ENCODE assay signal across 8 cellular contexts in the genomic region with DNA sequence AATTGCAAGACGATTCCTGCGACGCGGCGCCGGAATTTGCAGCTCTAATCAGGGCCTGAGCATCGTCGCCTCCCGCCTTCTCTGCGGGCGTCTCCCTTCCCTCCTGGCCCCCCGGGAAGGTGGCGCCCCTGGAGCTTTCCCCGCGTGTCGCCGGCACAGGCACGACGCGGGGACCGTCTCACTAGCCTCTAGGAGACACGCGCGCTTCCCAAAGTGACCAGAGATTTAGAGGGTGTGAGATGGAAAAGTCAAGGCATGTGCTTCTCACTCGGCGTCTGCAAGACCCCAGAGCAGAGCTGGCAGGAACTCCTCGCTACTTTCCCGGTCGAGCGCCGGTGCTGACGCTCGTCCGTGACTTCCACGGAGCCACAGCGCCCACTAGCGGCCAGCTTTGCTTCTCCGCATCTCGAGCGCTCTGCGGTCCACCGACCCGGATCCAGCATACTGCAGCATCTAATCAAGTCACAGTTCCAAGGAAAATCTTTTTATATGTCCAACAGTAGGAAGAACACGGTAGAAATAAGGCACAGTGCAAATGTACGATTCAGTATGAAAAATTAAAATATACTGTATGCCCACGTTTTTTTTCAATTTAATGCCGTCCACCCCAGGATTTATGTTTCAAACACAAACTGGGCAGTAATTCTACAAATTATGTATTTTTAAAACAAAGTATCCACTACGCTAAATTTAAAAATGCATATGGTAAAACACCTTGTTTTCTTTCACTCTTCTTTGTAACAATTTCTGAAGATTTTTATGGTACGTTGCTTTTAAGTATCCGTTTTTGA.
DNase-seq lines count a peak whose midpoint lies in the region; ATAC-seq, FAIRE-seq and TF ChIP-seq lines count a peak whose summit lies in the region.

No MANE protein-coding gene starts in this region.

- H3K36me3 ChIP-seq in muscle layer of colon (ENCODE audit: insufficient read depth, low read length) = peaks cover 7% of the 10 kb centered on the region

- FAIRE-seq in HTR-8/SVneo (lab: Jason Lieb, UNC) = no peak

- H3K27me3 ChIP-seq in muscle layer of colon (ENCODE audit: control insufficient read depth in 1 of 2, insufficient read depth in 2 of 2, low read length in 2 of 2) = no peaks in the 10 kb centered on the region

- H3K27ac ChIP-seq in muscle layer of colon (ENCODE audit: low read depth, low read length) = peak overlapping the region; percentile 72

- peak; percentile 4 for ATAC-seq in GM19468 (IDR thresholded peaks at IDR 0.05; ENCODE audit: extremely low read depth, unreplicated experiment)

- TF ChIP-seq POLR2A in erythroblast (IDR thresholded peaks at IDR 0.05; ENCODE audit: low read length) = no peak

- peaks cover 2% of the 10 kb centered on the region for H3K4me1 ChIP-seq in muscle layer of colon (ENCODE audit: insufficient read depth, low read length)

- no peaks in the 10 kb centered on the region for H3K9me3 ChIP-seq in muscle layer of colon (ENCODE audit: low read length)

- peak overlapping the region; percentile 44 to 69 for H3K4me3 ChIP-seq in muscle layer of colon (ENCODE audit: low read depth in 1 of 2, low read length in 2 of 2)

- DNase-seq in COLO829 (ENCODE audit: low spot score) (peak; percentile 72), HTR-8/SVneo (ENCODE audit: insufficient read length, low spot score) (peak; percentile 56), OCI-M1 (lab: John Stamatoyannopoulos, UW) (peak; percentile 65), erythroblast (lab: John Stamatoyannopoulos, UW) (peak; percentile 83 to 91)
- DNase-seq in activated T-cell treated with anti-CD3 and anti-CD28 coated beads, Interleukin-2, amount 50 U/mL, for 1 hour = peak; percentile 90
- DNase-seq in stimulated activated CD8-positive, alpha-beta memory T cell treated with anti-CD3 and anti-CD28 coated beads, Interleukin-7, amount 100 ng/mL, for 1 hour (ENCODE audit: low read depth in 2 of 2) = peak; percentile 68 to 92

- H3K9ac ChIP-seq in muscle layer of colon (ENCODE audit: low read length) = no peak overlapping the region

Comparison
In these comparisons a context has a peak if more than half of its experiments do, and no peak if none do; other contexts are left out.
1. Peak in every context shown above with its lines: DNase-seq, ATAC-seq, H3K4me3 ChIP-seq and H3K27ac ChIP-seq.